ENCODE assay signal across 9 cellular contexts in genomic region chr17:34979153-34979552, GRCh38. TPM values are rescaled to one million over a fixed set of nuclear protein-coding genes. Genes with fewer than 3 reads are reported as not detected.
A peak's percentile ranks its signal among the peaks of the same experiment; 100 is the strongest.
DNase-seq lines count a peak whose midpoint lies in the region; ATAC-seq and TF ChIP-seq lines count a peak whose summit lies in the region.
"Had no signal": no experiment of that assay in that cellular context is flagged by ENCODE, and none has a peak within 500 bp of the region (broad histone marks: within the 10 kb centered on the region; RNA-seq: fewer than 3 reads in every experiment).

No MANE protein-coding gene starts in this region.

- H3K4me3 Mint-ChIP-seq in CD4-positive, alpha-beta memory T cell = peak overlapping the region in 4 of 8 donors; percentile 49 to 61 (median 56)
- H3K4me3 Mint-ChIP-seq in activated T-helper 1 cell treated with anti-CD3 and anti-CD28 coated beads, Interleukin-12 subunit alpha, Interleukin-12 subunit beta, Interleukin-2, Interleukin-4 antibody, amounts not matched to agents 30 ng/mL and 10 ng/mL and 1 ng/mL, durations not matched to agents 14 hours and 24 hours and 36 hours = peak overlapping the region; percentile 19
- peak overlapping the region; percentile 49 to 77 (median 62) for H3K4me3 Mint-ChIP-seq in nephron

- peaks cover 12 to 19% of the 10 kb centered on the region in 2 donors for H3K36me3 Mint-ChIP-seq in CD4-positive, alpha-beta memory T cell
- H3K36me3 Mint-ChIP-seq in activated T-helper 1 cell treated with anti-CD3 and anti-CD28 coated beads, Interleukin-12 subunit alpha, Interleukin-12 subunit beta, Interleukin-2, Interleukin-4 antibody, amounts not matched to agents 30 ng/mL and 10 ng/mL and 1 ng/mL, durations not matched to agents 14 hours and 24 hours and 36 hours (ENCODE audit: low read depth) = peaks cover 16% of the 10 kb centered on the region
- H3K36me3 Mint-ChIP-seq in nephron (ENCODE audit: low read depth) = peaks cover 10% of the 10 kb centered on the region

- in situ Hi-C loops in transverse colon (cut with MboI; ENCODE audit: low pct_ligation_motif_present in 1 of 4, low pct_unique_long_range_greater_than_20kb in 1 of 4, low sequenced_read_pairs in 3 of 4) = loop anchor here in 1 of 4 donors (25.0 kb wide), 1 partner anchor 108 kb away; no protein-coding TSS in a partner anchor

- TF ChIP-seq POLR2A in transverse colon (IDR thresholded peaks at IDR 0.05) = no peak

- H3K4me1 Mint-ChIP-seq in CD4-positive, alpha-beta memory T cell = peaks cover 32 to 46% (median 38%) of the 10 kb centered on the region in 4 donors
- H3K4me1 Mint-ChIP-seq in activated T-helper 1 cell treated with anti-CD3 and anti-CD28 coated beads, Interleukin-12 subunit alpha, Interleukin-12 subunit beta, Interleukin-2, Interleukin-4 antibody, amounts not matched to agents 30 ng/mL and 10 ng/mL and 1 ng/mL, durations not matched to agents 14 hours and 24 hours and 36 hours (ENCODE audit: low read depth) = peaks cover 50% of the 10 kb centered on the region
- peaks cover 38% of the 10 kb centered on the region for H3K4me1 Mint-ChIP-seq in nephron

- TF ChIP-seq CTCF in nephron (IDR thresholded peaks at IDR 0.05; ENCODE audit: unreplicated experiment in 3 of 3) (no peak), transverse colon (IDR thresholded peaks at IDR 0.05) (no peak)

- WGBS in transverse colon (ENCODE audit: low coverage in 1 of 2), 2 donors = 86 to 92% methylated on average over 7 of the region's 7 CpGs

- no peak for TF ChIP-seq EP300 in transverse colon (IDR thresholded peaks at IDR 0.05; ENCODE audit: low read depth)

- DNase-seq in CD4-positive, alpha-beta memory T cell = no peak
- DNase-seq in H7 (peak; percentile 9), transverse colon (no peak), NCI-H2107 (lab: John Stamatoyannopoulos, UW) (no peak), NCI-H2227 (lab: John Stamatoyannopoulos, UW; ENCODE audit: unreplicated experiment) (no peak)
- no peak for DNase-seq in activated T-helper 1 cell treated with anti-CD3 and anti-CD28 coated beads, Interleukin-12 subunit alpha, Interleukin-12 subunit beta, Interleukin-2, Interleukin-4 antibody, amounts not matched to agents 30 ng/mL and 10 ng/mL and 1 ng/mL, durations not matched to agents 14 hours and 24 hours and 36 hours (ENCODE audit: low spot score)
- DNase-seq: stimulated activated CD4-positive, alpha-beta T cell treated with anti-CD3 and anti-CD28 coated beads, Interleukin-12 subunit alpha, Interleukin-12 subunit beta, amount 100 ng/mL, for 4 hours had no signal

- intact Hi-C loops in CD4-positive, alpha-beta memory T cell (cut with micrococcal nuclease) = no loop called here
- intact Hi-C loops in activated T-helper 1 cell treated with anti-CD3 and anti-CD28 coated beads, Interleukin-12 subunit alpha, Interleukin-12 subunit beta, Interleukin-2, Interleukin-4 antibody, amounts not matched to agents 30 ng/mL and 10 ng/mL and 1 ng/mL, durations not matched to agents 14 hours and 24 hours and 36 hours (cut with micrococcal nuclease) = no loop called here
- intact Hi-C loops in transverse colon (cut with DNase I; ENCODE audit: low total_unique reads) = no loop called here

- H3K27ac ChIP-seq in CD4-positive, alpha-beta memory T cell (ENCODE audit: low read depth, low read length) = no peak overlapping the region
- peak overlapping the region in 1 of 4 donors; percentile 96 for H3K27ac ChIP-seq in transverse colon

- CTCF ChIA-PET in CD4-positive, alpha-beta memory T cell (lab: Charles Lee; ENCODE audit: partially characterized antibody) = interaction anchor here (2.5 to 4.7 kb wide), 2 partner anchors 12 to 110 kb away, joined by 8 to 15 read pairs; no protein-coding TSS in a partner anchor

- no peaks in the 10 kb centered on the region for H3K9me3 ChIP-seq in CD4-positive, alpha-beta memory T cell (ENCODE audit: control insufficient read depth in 1 of 2, low read length in 2 of 2)
- no peaks in the 10 kb centered on the region for H3K9me3 ChIP-seq in transverse colon

- ATAC-seq in HG03135 (IDR thresholded peaks at IDR 0.05; ENCODE audit: unreplicated experiment) = no peak

- H3K36me3 ChIP-seq in CD4-positive, alpha-beta memory T cell (ENCODE audit: insufficient read depth, low read length) = no peaks in the 10 kb centered on the region
- H3K36me3 ChIP-seq in H7 (replicated peaks; ENCODE audit: control insufficient read depth, insufficient read depth, low read length) (peaks cover 6% of the 10 kb centered on the region), transverse colon (no peaks in the 10 kb centered on the region)

- no peak overlapping the region for H3K4me3 ChIP-seq in CD4-positive, alpha-beta memory T cell (ENCODE audit: low read length in 2 of 2)
- H3K4me3 ChIP-seq in H7 (ENCODE audit: insufficient read depth, low read depth, low read length) (no peak overlapping the region), transverse colon (no peak overlapping the region)

- H3K27me3 ChIP-seq in CD4-positive, alpha-beta memory T cell (ENCODE audit: insufficient read depth, low read length) = no peaks in the 10 kb centered on the region
- H3K27me3 ChIP-seq in H7 (ENCODE audit: control insufficient read depth, insufficient read depth, low read length) (no peaks in the 10 kb centered on the region), transverse colon (no peaks in the 10 kb centered on the region)

- H3K27ac Mint-ChIP-seq in CD4-positive, alpha-beta memory T cell = peak overlapping the region in 5 of 7 donors; percentile 11 to 98 (median 93)
- no peak overlapping the region for H3K27ac Mint-ChIP-seq in activated T-helper 1 cell treated with anti-CD3 and anti-CD28 coated beads, Interleukin-12 subunit alpha, Interleukin-12 subunit beta, Interleukin-2, Interleukin-4 antibody, amounts not matched to agents 30 ng/mL and 10 ng/mL and 1 ng/mL, durations not matched to agents 14 hours and 24 hours and 36 hours
- H3K27ac Mint-ChIP-seq in nephron = peak overlapping the region in 2 of 3 experiments; percentile 60 to 98

- POLR2A ChIA-PET in CD4-positive, alpha-beta memory T cell (lab: Charles Lee; ENCODE audit: partially characterized antibody) = interaction anchor here (0.9 to 4.4 kb wide), 4 partner anchors 15 to 259 kb away, joined by 3 to 43 read pairs (median 3); partner anchors contain the start of genes CCT6B and ZNF830

- peaks cover 40% of the 10 kb centered on the region for H3K4me1 ChIP-seq in CD4-positive, alpha-beta memory T cell (ENCODE audit: insufficient read depth, low read length)
- H3K4me1 ChIP-seq in transverse colon = peaks cover 3 to 29% (median 13%) of the 10 kb centered on the region in 4 donors

- no peaks in the 10 kb centered on the region for H3K9me3 Mint-ChIP-seq in CD4-positive, alpha-beta memory T cell
- H3K9me3 Mint-ChIP-seq in activated T-helper 1 cell treated with anti-CD3 and anti-CD28 coated beads, Interleukin-12 subunit alpha, Interleukin-12 subunit beta, Interleukin-2, Interleukin-4 antibody, amounts not matched to agents 30 ng/mL and 10 ng/mL and 1 ng/mL, durations not matched to agents 14 hours and 24 hours and 36 hours = no peaks in the 10 kb centered on the region
- H3K9me3 Mint-ChIP-seq in nephron = no peaks in the 10 kb centered on the region

- H3K27me3 Mint-ChIP-seq in CD4-positive, alpha-beta memory T cell = no peaks in the 10 kb centered on the region
- no peaks in the 10 kb centered on the region for H3K27me3 Mint-ChIP-seq in activated T-helper 1 cell treated with anti-CD3 and anti-CD28 coated beads, Interleukin-12 subunit alpha, Interleukin-12 subunit beta, Interleukin-2, Interleukin-4 antibody, amounts not matched to agents 30 ng/mL and 10 ng/mL and 1 ng/mL, durations not matched to agents 14 hours and 24 hours and 36 hours (ENCODE audit: insufficient read depth)
- H3K27me3 Mint-ChIP-seq in nephron (ENCODE audit: low read depth) = no peaks in the 10 kb centered on the region

RNA-seq across cellular contexts. Expression of gene LIG3, which starts 1.2 kb away (rescaled TPM):
- total RNA-seq in CD4-positive, alpha-beta memory T cell = 10 to 100 TPM; 41.9 to 50.8 TPM
- polyA plus RNA-seq in CD4-positive, alpha-beta memory T cell = 10 to 100 TPM in 1 of 2 donors, 1 to 10 TPM in 1; 7.7 to 16.3 TPM
- 94.6 and 139 TPM in 2 replicates for total RNA-seq in H7 (2014; rRNA removed; shearing (Covaris generic))
- 70.9 and 75.2 TPM in 2 replicates for total RNA-seq in activated T-helper 1 cell treated with anti-CD3 and anti-CD28 coated beads, Interleukin-12 subunit alpha, Interleukin-12 subunit beta, Interleukin-2, Interleukin-4 antibody, amounts not matched to agents 30 ng/mL and 10 ng/mL and 1 ng/mL, durations not matched to agents 14 hours and 24 hours and 36 hours
- 10 to 100 TPM in 3 of 4 donors, 1 to 10 TPM in 1; 9.8 to 44.5 (median 23.9) TPM for total RNA-seq in transverse colon

RNA-seq across cellular contexts. Expression of gene ZNF830, which starts 17.8 kb away (rescaled TPM):
- total RNA-seq in CD4-positive, alpha-beta memory T cell = 10 to 100 TPM; 41.0 to 44.0 TPM
- 10 to 100 TPM; 16.7 to 24.3 TPM for polyA plus RNA-seq in CD4-positive, alpha-beta memory T cell
- 8.5 and 10.9 TPM in 2 replicates for total RNA-seq in H7 (2014; rRNA removed; shearing (Covaris generic))
- 28.0 and 29.7 TPM in 2 replicates for total RNA-seq in activated T-helper 1 cell treated with anti-CD3 and anti-CD28 coated beads, Interleukin-12 subunit alpha, Interleukin-12 subunit beta, Interleukin-2, Interleukin-4 antibody, amounts not matched to agents 30 ng/mL and 10 ng/mL and 1 ng/mL, durations not matched to agents 14 hours and 24 hours and 36 hours
- 10 to 100 TPM; 10.9 to 21.7 (median 14.1) TPM for total RNA-seq in transverse colon

RNA-seq across cellular contexts. Expression of gene CCT6B, which starts 17.9 kb away (rescaled TPM):
- total RNA-seq in CD4-positive, alpha-beta memory T cell = 1 to 10 TPM; 2.0 to 2.1 TPM
- polyA plus RNA-seq in CD4-positive, alpha-beta memory T cell = 1 to 10 TPM in 1 of 2 donors, under 1 TPM in 1; 0.61 to 1.6 TPM
- total RNA-seq in H7 (2014; rRNA removed; shearing (Covaris generic)) = 0.48 and 2.3 TPM in 2 replicates
- total RNA-seq in activated T-helper 1 cell treated with anti-CD3 and anti-CD28 coated beads, Interleukin-12 subunit alpha, Interleukin-12 subunit beta, Interleukin-2, Interleukin-4 antibody, amounts not matched to agents 30 ng/mL and 10 ng/mL and 1 ng/mL, durations not matched to agents 14 hours and 24 hours and 36 hours = 0.96 and 1.0 TPM in 2 replicates
- total RNA-seq in transverse colon = 1 to 10 TPM in 1 of 4 donors, under 1 TPM in 1, not detected in 2; 0.96 to 1.9 TPM
